8 cellular contexts compared by ENCODE assay signal in the genomic region with DNA sequence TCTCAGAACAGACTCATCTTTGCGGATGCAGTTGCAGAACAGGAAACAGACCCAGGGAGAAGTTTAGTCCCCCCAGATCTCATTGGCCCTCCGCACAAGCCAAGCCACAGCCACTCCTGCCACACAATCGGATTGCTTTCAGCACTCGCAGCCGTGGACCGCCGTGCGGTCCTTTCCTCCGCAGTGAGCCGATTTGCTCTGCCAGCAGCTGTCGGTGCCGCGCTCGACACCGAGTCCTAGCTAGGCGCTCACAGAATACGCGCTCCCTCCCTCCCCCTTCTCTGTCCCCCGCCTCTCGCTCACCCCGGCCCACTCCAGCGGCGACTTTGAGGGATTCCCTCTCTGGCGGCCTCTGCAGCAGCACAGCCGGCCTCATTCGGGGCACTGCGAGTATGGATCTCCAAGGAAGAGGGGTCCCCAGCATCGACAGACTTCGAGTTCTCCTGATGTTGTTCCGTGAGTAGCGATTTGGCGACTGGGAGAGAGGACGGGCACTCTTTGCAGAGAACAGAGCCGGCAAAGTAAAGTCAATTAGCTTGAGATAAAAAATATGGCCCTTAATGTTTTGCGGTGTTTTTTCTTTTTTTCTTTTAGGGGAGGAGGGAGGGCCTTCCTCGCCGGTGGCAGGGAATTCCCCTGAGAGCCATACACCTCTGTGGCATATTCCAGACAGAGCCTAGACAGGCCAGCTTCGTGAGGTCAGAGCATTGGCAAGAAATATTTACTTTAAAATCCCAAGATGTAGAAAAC. TPM values are rescaled to one million over a fixed set of nuclear protein-coding genes. Genes with fewer than 3 reads are reported as not detected.
DNase-seq lines count a peak whose midpoint lies in the region; ATAC-seq and TF ChIP-seq lines count a peak whose summit lies in the region.

A gene with protein sequence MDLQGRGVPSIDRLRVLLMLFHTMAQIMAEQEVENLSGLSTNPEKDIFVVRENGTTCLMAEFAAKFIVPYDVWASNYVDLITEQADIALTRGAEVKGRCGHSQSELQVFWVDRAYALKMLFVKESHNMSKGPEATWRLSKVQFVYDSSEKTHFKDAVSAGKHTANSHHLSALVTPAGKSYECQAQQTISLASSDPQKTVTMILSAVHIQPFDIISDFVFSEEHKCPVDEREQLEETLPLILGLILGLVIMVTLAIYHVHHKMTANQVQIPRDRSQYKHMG (plus strand): TSS at position 130 of the 750 bp plus-strand sequence. CDS start 263 bp downstream, at position 393.

- WGBS in heart left ventricle, 4 donors, result 1% methylated on average over 38 of the region's 38 CpGs

- ATAC-seq in HG02973 (IDR thresholded peaks at IDR 0.05; ENCODE audit: unreplicated experiment), result peak; percentile 48
- peak in 3 of 4 donors; percentile 72 to 75 (median 73) for ATAC-seq in heart left ventricle
- ATAC-seq in effector memory CD8-positive, alpha-beta T cell (replicated peaks), result no peak

- H3K27ac Mint-ChIP-seq in effector memory CD8-positive, alpha-beta T cell, result no peak within 1 kb of the TSS

- TF ChIP-seq CTCF in heart left ventricle (IDR thresholded peaks at IDR 0.05), result no peak

- TF ChIP-seq POLR2A in heart left ventricle (IDR thresholded peaks at IDR 0.05), result no peak

- H3K27me3 Mint-ChIP-seq in effector memory CD8-positive, alpha-beta T cell, result peaks cover 21 to 51% of the 10 kb centered on the region in 2 donors

- H3K4me3 Mint-ChIP-seq in effector memory CD8-positive, alpha-beta T cell, result no peak within 1 kb of the TSS

- H3K36me3 ChIP-seq in heart left ventricle, result no peaks in the 10 kb centered on the region

- peak within 1 kb of the TSS in 9 of 12 donors; percentile 4 to 45 (median 37) for H3K4me3 ChIP-seq in heart left ventricle

- no peaks in the 10 kb centered on the region for H3K9me3 ChIP-seq in heart left ventricle

- intact Hi-C loops in heart left ventricle (cut with DNase I), result no loop called here

- H3K9me3 Mint-ChIP-seq in effector memory CD8-positive, alpha-beta T cell, result no peaks in the 10 kb centered on the region

- peak; percentile 38 for DNase-seq in NOMO-1 treated with dmso at 0.1 percent for 144 hours (lab: John Stamatoyannopoulos, UW; ENCODE audit: unreplicated experiment)
- no peak for DNase-seq in heart left ventricle
- peak; percentile 12 for DNase-seq in renal cortical epithelial cell (ENCODE audit: low read depth)
- DNase-seq in effector memory CD8-positive, alpha-beta T cell, result no peak
- DNase-seq in AML-193 (lab: John Stamatoyannopoulos, UW), result no peak
- no peak for DNase-seq in glomerular visceral epithelial cell (ENCODE audit: extremely low spot score)
- no peak for DNase-seq in NCI-H187 treated with DMSO at 0.1 percent for 48 hours (lab: John Stamatoyannopoulos, UW)

- H3K4me1 ChIP-seq in heart left ventricle, result peaks cover 0 to 30% (median 19%) of the 10 kb centered on the region in 12 donors

- no peaks in the 10 kb centered on the region for H3K4me1 Mint-ChIP-seq in effector memory CD8-positive, alpha-beta T cell (ENCODE audit: low read depth in 2 of 2)

- H3K27ac ChIP-seq in heart left ventricle, result no peak within 1 kb of the TSS

- peaks cover 4 to 99% (median 51%) of the 10 kb centered on the region in 9 donors for H3K27me3 ChIP-seq in heart left ventricle

- no peaks in the 10 kb centered on the region for H3K36me3 Mint-ChIP-seq in effector memory CD8-positive, alpha-beta T cell (ENCODE audit: insufficient read depth)

RNA-seq across cellular contexts. Expression of the gene that starts here (rescaled TPM):
- total RNA-seq in heart left ventricle, result under 1 TPM in 3 of 9 donors, not detected in 6; 0.19 to 0.42 (median 0.41) TPM
- polyA plus RNA-seq in heart left ventricle, result under 1 TPM in 1 of 2 donors, not detected in 1; 0.04 TPM
- 0.10 and 0.17 TPM in 2 replicates for total RNA-seq in renal cortical epithelial cell

Comparison
In these comparisons a context has a peak if more than half of its experiments do, and no peak if none do; other contexts are left out.
1. Peak in ATAC-seq and H3K4me3 ChIP-seq in heart left ventricle; RNA of the gene not detected or under 1 TPM.
2. Peak in DNase-seq in renal cortical epithelial cell; RNA of the gene not detected or under 1 TPM.